Comparison of ENCODE assay signal across 18 cellular contexts in the genomic region with DNA sequence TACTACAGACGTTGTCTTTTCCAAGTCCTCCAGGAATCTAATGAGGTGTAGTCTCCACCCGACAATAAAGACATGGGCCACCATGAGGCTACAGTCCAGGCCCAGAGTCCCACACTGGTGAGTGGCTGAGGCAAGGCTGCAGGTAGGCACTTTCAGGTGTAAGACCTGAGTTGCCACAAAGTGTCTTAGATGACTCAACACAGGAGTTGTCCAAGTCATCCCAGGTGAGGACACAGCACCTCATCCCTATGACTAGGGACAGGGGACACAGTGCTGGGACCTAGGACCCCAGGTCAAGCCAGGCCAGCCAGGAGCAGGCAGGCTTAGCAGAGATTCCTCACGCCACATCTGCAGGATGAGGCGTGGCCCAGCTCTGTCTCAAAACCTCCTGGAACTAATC.
"Had no signal": no experiment of that assay in that cellular context is flagged by ENCODE, and none has a peak within 500 bp of the region (broad histone marks: within the 10 kb centered on the region; RNA-seq: fewer than 3 reads in every experiment).

No MANE protein-coding gene starts in this region.

- H3K9me3 Mint-ChIP-seq: dendritic cell treated with granulocyte-macrophage colony-stimulating factor and Interleukin-4, amounts not matched to agents 40 ng/mL and 50 ng/mL, for 4 days; effector memory CD8-positive, alpha-beta T cell; memory B cell; naive B cell; nephron had no signal

- ATAC-seq: effector memory CD8-positive, alpha-beta T cell; foreskin keratinocyte; left cardiac atrium; lower lobe of right lung; right cardiac atrium had no signal

- DNase-seq: effector memory CD8-positive, alpha-beta T cell; erythroblast; foreskin keratinocyte; immature natural killer cell; kidney; left cardiac atrium; left ventricle myocardium inferior; lower lobe of right lung; naive B cell; right cardiac atrium; small intestine; stimulated activated CD4-positive, alpha-beta T cell treated with anti-CD3 and anti-CD28 coated beads, Interleukin-2, amount 100 ng/mL, for 48 hours; stimulated activated naive CD4-positive, alpha-beta T cell treated with Interleukin-2 at 50 U/mL for 16 hours; trophoblast cell; uterus had no signal

- H3K27me3 Mint-ChIP-seq: dendritic cell treated with granulocyte-macrophage colony-stimulating factor and Interleukin-4, amounts not matched to agents 40 ng/mL and 50 ng/mL, for 4 days; memory B cell had no signal

- H3K9me3 ChIP-seq: left ventricle myocardium inferior, lower lobe of right lung, uterus had no signal

- H3K27ac ChIP-seq: foreskin keratinocyte, left ventricle myocardium inferior, lower lobe of right lung, uterus had no signal

- H3K36me3 ChIP-seq: left ventricle myocardium inferior, lower lobe of right lung, uterus had no signal

- H3K27ac Mint-ChIP-seq: dendritic cell treated with granulocyte-macrophage colony-stimulating factor and Interleukin-4, amounts not matched to agents 40 ng/mL and 50 ng/mL, for 4 days; effector memory CD8-positive, alpha-beta T cell; immature natural killer cell; memory B cell; naive B cell; nephron had no signal

- H3K4me3 Mint-ChIP-seq: dendritic cell treated with granulocyte-macrophage colony-stimulating factor and Interleukin-4, amounts not matched to agents 40 ng/mL and 50 ng/mL, for 4 days; effector memory CD8-positive, alpha-beta T cell; immature natural killer cell; memory B cell; naive B cell; nephron had no signal

- H3K36me3 Mint-ChIP-seq: immature natural killer cell, memory B cell, naive B cell had no signal

- H3K27me3 ChIP-seq: foreskin keratinocyte, uterus had no signal

- H3K4me3 ChIP-seq: left ventricle myocardium inferior, lower lobe of right lung, uterus had no signal

- H3K4me1 Mint-ChIP-seq: immature natural killer cell, memory B cell, naive B cell, nephron had no signal

- H3K4me1 ChIP-seq: foreskin keratinocyte, left ventricle myocardium inferior, lower lobe of right lung, uterus had no signal
